8 cellular contexts compared by ENCODE assay signal in the genomic region with DNA sequence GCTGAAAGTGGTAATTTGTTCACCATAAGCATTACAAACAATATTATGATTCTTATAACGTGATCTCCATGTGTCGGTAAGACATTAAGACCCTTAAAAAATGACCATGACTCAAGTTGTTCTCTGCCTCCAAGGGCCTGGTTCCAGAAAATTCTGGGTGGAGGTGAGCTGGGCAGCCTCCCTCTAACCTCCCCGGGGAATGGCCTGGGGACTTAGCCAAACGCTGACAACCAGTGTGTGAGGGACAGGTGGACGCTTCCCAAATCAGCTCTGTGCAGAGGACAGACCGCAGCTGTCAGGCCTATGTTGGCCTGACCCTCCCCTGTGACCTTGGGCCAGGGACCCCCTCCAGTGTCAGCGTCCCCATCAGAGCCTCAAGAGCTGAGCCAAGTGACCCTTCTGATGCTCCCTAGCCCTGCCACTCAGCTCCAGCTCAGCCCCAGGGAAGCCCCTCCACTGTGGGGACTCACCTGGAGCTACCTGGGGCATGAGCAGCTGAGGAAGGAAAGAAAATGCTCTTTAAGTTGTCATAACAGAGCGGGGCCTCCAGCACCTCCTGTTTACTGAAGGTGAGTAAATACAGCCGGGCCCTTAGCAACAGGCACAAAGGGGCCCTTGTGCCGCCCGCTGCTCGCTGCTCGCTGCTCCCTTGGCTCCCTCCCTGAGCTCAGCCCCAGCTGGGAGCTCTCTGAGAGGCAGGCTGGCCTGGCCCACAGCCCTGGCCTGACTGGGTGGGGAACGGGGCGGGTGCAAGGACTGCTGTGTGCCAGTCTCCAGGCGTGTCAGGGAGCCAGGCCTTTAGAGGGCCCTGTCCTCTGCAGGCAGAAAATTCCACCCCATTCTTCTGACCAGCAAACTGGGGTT.
DNase-seq lines count a peak whose midpoint lies in the region; ATAC-seq and TF ChIP-seq lines count a peak whose summit lies in the region.

No MANE protein-coding gene starts in this region.

- no peaks in the 10 kb centered on the region for H3K36me3 Mint-ChIP-seq in immature natural killer cell

- no peaks in the 10 kb centered on the region for H3K27me3 ChIP-seq in HUES64 (ENCODE audit: insufficient read depth, low read length)
- no peaks in the 10 kb centered on the region for H3K27me3 ChIP-seq in Panc1 (ENCODE audit: control insufficient read depth, insufficient read depth, low read length)

- peak overlapping the region; percentile 2; the same call in 1 of the 2 replicates for H3K9ac ChIP-seq in HUES64 (ENCODE audit: low read depth, low read length)

- no peaks in the 10 kb centered on the region for H3K36me3 ChIP-seq in HUES64 (ENCODE audit: insufficient read depth, low read length)
- no peaks in the 10 kb centered on the region for H3K36me3 ChIP-seq in Panc1 (ENCODE audit: control insufficient read depth, insufficient read depth, low read length)

- DNase-seq in Panc1 (ENCODE audit: low read depth, low spot score) (no peak), left ventricle myocardium superior (peak; percentile 93), retina (peak; percentile 78), immature natural killer cell (no peak), NOMO-1 (lab: John Stamatoyannopoulos, UW; ENCODE audit: unreplicated experiment in 2 of 2) (no peak), cerebellar nuclear complex (lab: John Stamatoyannopoulos, UW) (no peak)
- DNase-seq in stimulated activated CD4-positive, alpha-beta T cell treated with anti-CD3 and anti-CD28 coated beads, Interleukin-2, amount 100 ng/mL, for 48 hours = no peak

- H3K9me3 Mint-ChIP-seq in immature natural killer cell = no peaks in the 10 kb centered on the region

- H3K4me3 ChIP-seq in HUES64 (ENCODE audit: low read length) (no peak overlapping the region), Panc1 (ENCODE audit: low read depth in 2 of 2, low read length in 2 of 2) (0 out of 4 replicates have a peak overlapping the region, but pooled peaks of 1 of the 2 experiments have one; percentile 8)

- in situ Hi-C loops in Panc1 (cut with HindIII; ENCODE audit: low pct_unique_long_range_greater_than_20kb, low sequenced_read_pairs) = no loop called here

- CTCF ChIA-PET in Panc1 (lab: Charles Lee) = no interaction called here

- H3K27me3 Mint-ChIP-seq in immature natural killer cell (ENCODE audit: low read depth in 3 of 3) = peaks cover 0 to 12% (median 2%) of the 10 kb centered on the region in 3 donors

- H3K27ac Mint-ChIP-seq in immature natural killer cell = no peak overlapping the region

- no peak for TF ChIP-seq CTCF in Panc1 (IDR thresholded peaks at IDR 0.05)

- H3K4me1 Mint-ChIP-seq in immature natural killer cell = no peaks in the 10 kb centered on the region

- ATAC-seq in Panc1 = peak; percentile 92
- peak; percentile 89 for ATAC-seq in left ventricle myocardium superior

- H3K9me3 ChIP-seq in HUES64 (ENCODE audit: insufficient read depth, low read depth, low read length) = no peaks in the 10 kb centered on the region
- H3K9me3 ChIP-seq in Panc1 (ENCODE audit: control insufficient read depth, insufficient read depth, low read depth, low read length) = no peaks in the 10 kb centered on the region

- H3K4me3 Mint-ChIP-seq in immature natural killer cell = no peak overlapping the region

- POLR2A ChIA-PET in Panc1 (lab: Charles Lee) = interaction anchor here (0.5 to 0.6 kb wide), 3 partner anchors 51 to 93 kb away, joined by 3 to 4 read pairs (median 3); no protein-coding TSS in a partner anchor

- WGBS in HUES64 = 73% methylated on average over 16 of the region's 16 CpGs

- H3K4me1 ChIP-seq in HUES64 (ENCODE audit: insufficient read depth, low read length) (peaks cover 14% of the 10 kb centered on the region), Panc1 (ENCODE audit: control insufficient read depth, insufficient read depth, low read length) (peaks cover 26% of the 10 kb centered on the region)

- intact Hi-C loops in Panc1 (cut with micrococcal nuclease; ENCODE audit: unreplicated experiment) (loop anchor here (10.0 kb wide), 1 partner anchor 109 kb away; no protein-coding TSS in a partner anchor), left ventricle myocardium superior (cut with micrococcal nuclease) (no loop called here)

- BruUV-seq in Panc1 (replicated peaks; lab: Mats Ljungman, UMichigan) = no TSS peak

- H3K27ac ChIP-seq in HUES64 (ENCODE audit: low read depth, low read length) (peak overlapping the region; percentile 23; the same call in 1 of the 2 replicates), Panc1 (ENCODE audit: low read length) (peak overlapping the region; percentile 79)

Comparison
In these comparisons a context has a peak if more than half of its experiments do, and no peak if none do; other contexts are left out.
1. DNase-seq: peak in left ventricle myocardium superior (single experiment) and retina (single experiment); none in Panc1 (single experiment), immature natural killer cell (0 of 3), NOMO-1 (0 of 2), cerebellar nuclear complex (0 of 2) and stimulated activated CD4-positive, alpha-beta T cell treated with anti-CD3 and anti-CD28 coated beads, Interleukin-2, amount 100 ng/mL, for 48 hours (0 of 2).